In the genomic region with DNA sequence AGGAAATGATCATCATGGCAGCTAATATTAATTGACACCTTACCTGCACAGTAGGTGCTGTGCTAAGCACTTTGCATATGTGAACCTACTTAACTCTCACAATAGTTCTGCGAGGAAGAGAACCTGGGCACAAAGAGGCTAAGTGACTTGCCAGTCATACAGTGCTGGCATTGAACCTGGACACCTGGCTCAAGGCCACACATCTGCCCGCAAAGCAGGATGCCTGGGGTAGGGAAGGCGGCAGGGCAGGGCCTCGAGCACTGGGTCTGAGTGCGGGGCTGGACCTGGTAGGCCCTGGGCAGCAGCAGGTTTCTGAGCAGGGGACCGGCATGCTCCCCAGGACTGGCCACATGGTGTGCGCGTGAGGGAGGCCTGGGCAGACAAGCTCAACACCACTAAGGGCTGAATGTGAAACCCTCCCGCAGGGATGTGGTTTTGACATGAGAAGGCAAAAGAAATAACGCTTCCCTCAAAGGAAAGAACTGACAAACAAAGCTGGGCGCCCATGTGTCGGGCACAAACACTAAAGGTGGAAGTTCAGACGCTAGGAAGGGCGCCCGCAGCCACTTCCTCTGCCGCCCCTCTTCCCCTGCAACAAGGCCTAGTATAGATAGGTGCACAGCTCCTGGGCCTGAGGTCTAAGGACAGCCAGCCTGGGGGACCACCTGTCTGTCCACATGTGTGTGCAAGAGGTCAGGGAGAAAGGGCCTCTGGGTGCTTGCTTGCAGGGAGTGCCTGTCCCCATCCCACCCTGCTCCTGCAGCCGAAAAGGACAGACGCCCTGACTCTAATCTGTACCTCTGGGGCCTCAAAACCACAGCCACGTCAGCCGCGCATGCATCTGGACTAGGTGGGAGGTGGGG, we compare ENCODE assay signal across 9 cellular contexts.
DNase-seq lines count a peak whose midpoint lies in the region; TF ChIP-seq lines count a peak whose summit lies in the region.
"Had no signal": no experiment of that assay in that cellular context is flagged by ENCODE, and none has a peak within 500 bp of the region (broad histone marks: within the 10 kb centered on the region; RNA-seq: fewer than 3 reads in every experiment).

No MANE protein-coding gene starts in this region.

- H3K36me3 ChIP-seq in muscle layer of duodenum (ENCODE audit: control insufficient read depth in 1 of 2, insufficient read depth in 2 of 2, low read length in 2 of 2) (no peaks in the 10 kb centered on the region), vagina (no peaks in the 10 kb centered on the region), brain microvascular endothelial cell (replicated peaks) (no peaks in the 10 kb centered on the region)

- TF ChIP-seq CTCF in GM13976 (IDR thresholded peaks at IDR 0.05; ENCODE audit: borderline replicate concordance, control extremely low read depth, extremely low read depth, insufficient read depth, missing control alignments) (no peak), vagina (IDR thresholded peaks at IDR 0.05) (no peak), brain microvascular endothelial cell (IDR thresholded peaks at IDR 0.05; ENCODE audit: low read depth, low read length, missing control alignments) (no peak)

- H3K9me3 ChIP-seq in muscle layer of duodenum (ENCODE audit: control insufficient read depth in 1 of 2, low read length in 2 of 2) (no peaks in the 10 kb centered on the region), vagina (no peaks in the 10 kb centered on the region)
- H3K9me3 ChIP-seq: body of pancreas had no signal

- DNase-seq in GM13976 (ENCODE audit: low spot score) (peak; percentile 63), SIG-M5 treated with dmso at 0.1 percent for 504 hours (lab: John Stamatoyannopoulos, UW; ENCODE audit: unreplicated experiment) (peak; percentile 98), activated gamma-delta T cell treated with Interleukin-2 at 50 U/mL for 16 hours (peak; percentile 81), vagina (ENCODE audit: extremely low spot score in 2 of 2) (peak in 1 of 2 donors; percentile 87), brain microvascular endothelial cell (no peak), epidermal melanocyte (ENCODE audit: insufficient read length, low spot score) (no peak), NCI-H2227 treated with DMSO at 0.1 percent for 48 hours (lab: John Stamatoyannopoulos, UW) (no peak)

- H3K4me3 ChIP-seq in muscle layer of duodenum (ENCODE audit: low read depth in 1 of 2, low read length in 2 of 2) (no peak overlapping the region), vagina (no peak overlapping the region), brain microvascular endothelial cell (ENCODE audit: low read depth, low read length) (no peak overlapping the region)
- H3K4me3 ChIP-seq: body of pancreas had no signal

- H3K4me1 ChIP-seq in muscle layer of duodenum (ENCODE audit: control insufficient read depth in 1 of 2, insufficient read depth in 2 of 2, low read length in 2 of 2) (peaks cover 21% of the 10 kb centered on the region in 2 donors), vagina (peaks cover 81% of the 10 kb centered on the region)

- in situ Hi-C loops in GM13976 (cut with MboI; ENCODE audit: low sequenced_read_pairs, unreplicated experiment), result no loop called here
- in situ Hi-C loops in brain microvascular endothelial cell (cut with HindIII; ENCODE audit: low pct_ligation_motif_present, low sequenced_read_pairs), result no loop called here

- no peak for TF ChIP-seq POLR2A in vagina (IDR thresholded peaks at IDR 0.05)

- intact Hi-C loops in vagina (cut with DNase I), result no loop called here

- H3K27ac ChIP-seq in muscle layer of duodenum (ENCODE audit: low read length) (peak overlapping the region; percentile 77), vagina (peak overlapping the region; percentile 77), brain microvascular endothelial cell (no peak overlapping the region)

- H3K27me3 ChIP-seq in muscle layer of duodenum (ENCODE audit: low read depth, low read length) (no peaks in the 10 kb centered on the region), vagina (no peaks in the 10 kb centered on the region), brain microvascular endothelial cell (replicated peaks) (no peaks in the 10 kb centered on the region)
- H3K27me3 ChIP-seq: body of pancreas had no signal

Comparison
In these comparisons a context has a peak if more than half of its experiments do, and no peak if none do; other contexts are left out.
1. DNase-seq: peak in GM13976 (single experiment), SIG-M5 treated with dmso at 0.1 percent for 504 hours (single experiment) and activated gamma-delta T cell treated with Interleukin-2 at 50 U/mL for 16 hours (single experiment); none in brain microvascular endothelial cell (single experiment), epidermal melanocyte (single experiment) and NCI-H2227 treated with DMSO at 0.1 percent for 48 hours (single experiment).